In the genomic region with DNA sequence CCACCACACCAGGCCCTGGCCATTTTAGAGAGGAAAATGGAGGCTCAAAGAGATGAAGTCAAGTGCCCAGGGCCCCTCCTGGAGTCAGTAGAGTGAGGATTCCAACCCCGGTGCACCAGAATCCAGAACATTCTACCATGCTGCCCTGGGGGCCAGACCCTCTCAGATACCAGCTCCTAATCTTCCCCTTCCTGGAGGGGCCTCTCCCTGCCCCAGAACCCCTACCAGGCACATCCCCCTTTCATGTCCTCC, we compare ENCODE assay signal across 10 cellular contexts. TPM values are rescaled to one million over a fixed set of nuclear protein-coding genes. Genes with fewer than 3 reads are reported as not detected.
A peak's percentile ranks its signal among the peaks of the same experiment; 100 is the strongest.
DNase-seq lines count a peak whose midpoint lies in the region; ATAC-seq and TF ChIP-seq lines count a peak whose summit lies in the region.
"Had no signal": no experiment of that assay in that cellular context is flagged by ENCODE, and none has a peak within 500 bp of the region (broad histone marks: within the 10 kb centered on the region; RNA-seq: fewer than 3 reads in every experiment).

No MANE protein-coding gene starts in this region.

- ATAC-seq in PC-3 (no peak), GM21515 (IDR thresholded peaks at IDR 0.05; ENCODE audit: unreplicated experiment) (no peak), HG02870 (IDR thresholded peaks at IDR 0.05; ENCODE audit: unreplicated experiment) (no peak)
- no peak for ATAC-seq in effector memory CD8-positive, alpha-beta T cell (replicated peaks)

- POLR2A ChIA-PET in PC-3 (lab: Charles Lee; ENCODE audit: unreplicated experiment): interaction anchor here (0.6 kb wide), 1 partner anchor 99 kb away, joined by 5 read pairs; no protein-coding TSS in a partner anchor

- DNase-seq in PC-3 (no peak), sigmoid colon (no peak), C1 segment of cervical spinal cord (lab: John Stamatoyannopoulos, UW) (no peak), RPMI8226 (no peak)
- no peak for DNase-seq in effector memory CD8-positive, alpha-beta T cell
- DNase-seq: NCI-H1930 had no signal

- H3K79me2 ChIP-seq in PC-3 (ENCODE audit: low read length): no peaks in the 10 kb centered on the region

- no peaks in the 10 kb centered on the region for H3K9me3 ChIP-seq in BLaER1 treated with 17β-estradiol and CSF1 and Interleukin-3, amounts not matched to agents 10 nM and 100 nM (replicated peaks in 1 of 11)
- H3K9me3 ChIP-seq in PC-3 (ENCODE audit: low read length) (no peaks in the 10 kb centered on the region), sigmoid colon (no peaks in the 10 kb centered on the region)

- H3K9ac ChIP-seq in BLaER1 treated with 17β-estradiol and CSF1 and Interleukin-3, amounts not matched to agents 10 nM and 100 nM: no peak overlapping the region
- H3K9ac ChIP-seq in PC-3 (ENCODE audit: low read length): no peak overlapping the region

- BruUV-seq in PC-3 (replicated peaks; lab: Mats Ljungman, UMichigan): no TSS peak

- intact Hi-C loops in PC-3 (cut with micrococcal nuclease): loop anchor here (5.0 kb wide), 1 partner anchor 104 kb away; no protein-coding TSS in a partner anchor
- intact Hi-C loops in sigmoid colon (cut with DNase I): no loop called here

- no peaks in the 10 kb centered on the region for H3K27me3 Mint-ChIP-seq in effector memory CD8-positive, alpha-beta T cell

- peaks cover 0 to 14% (median 0%) of the 10 kb centered on the region in 11 experiments; a peak in 5 of 22 replicates for H4K20me1 ChIP-seq in BLaER1 treated with 17β-estradiol and CSF1 and Interleukin-3, amounts not matched to agents 10 nM and 100 nM
- no peaks in the 10 kb centered on the region for H4K20me1 ChIP-seq in PC-3 (ENCODE audit: low read length)

- no peaks in the 10 kb centered on the region for H3K9me3 Mint-ChIP-seq in effector memory CD8-positive, alpha-beta T cell

- H3K4me3 ChIP-seq in BLaER1 treated with 17β-estradiol and CSF1 and Interleukin-3, amounts not matched to agents 10 nM and 100 nM: no peak overlapping the region
- no peak overlapping the region for H3K4me3 ChIP-seq in PC-3 (ENCODE audit: low read length)
- H3K4me3 ChIP-seq in sigmoid colon: no peak overlapping the region

- H3K4me3 Mint-ChIP-seq in effector memory CD8-positive, alpha-beta T cell: peak overlapping the region; percentile 18 to 83

- no peak overlapping the region for H2AFZ ChIP-seq in PC-3 (ENCODE audit: low read length)

- H3K27ac Mint-ChIP-seq in effector memory CD8-positive, alpha-beta T cell: peak overlapping the region; percentile 85 to 95

- H3K36me3 Mint-ChIP-seq in effector memory CD8-positive, alpha-beta T cell (ENCODE audit: insufficient read depth): peaks cover 50% of the 10 kb centered on the region

- peaks cover 6% of the 10 kb centered on the region for H3F3A ChIP-seq in PC-3 (ENCODE audit: low read length, unreplicated experiment)

- H3K4me1 Mint-ChIP-seq in effector memory CD8-positive, alpha-beta T cell (ENCODE audit: low read depth in 2 of 2): peaks cover 49 to 52% of the 10 kb centered on the region in 2 donors

- H3K9me2 ChIP-seq in PC-3 (replicated peaks; ENCODE audit: low read length): no peaks in the 10 kb centered on the region

- WGBS in sigmoid colon, 2 donors: 96 to 100% methylated on average over 1 of the region's 1 CpG

- H3K27ac ChIP-seq in BLaER1 treated with 17β-estradiol and CSF1 and Interleukin-3, amounts not matched to agents 10 nM and 100 nM: peak overlapping the region in 4 of 11 experiments; percentile 55 to 74 (median 73); a peak in 4 of 22 replicates
- peak overlapping the region; percentile 62 for H3K27ac ChIP-seq in PC-3 (ENCODE audit: low read length)
- peak overlapping the region; percentile 66 to 80 (median 74) for H3K27ac ChIP-seq in sigmoid colon

- H3K4me1 ChIP-seq in BLaER1 treated with 17β-estradiol and CSF1 and Interleukin-3, amounts not matched to agents 10 nM and 100 nM: peaks cover 26 to 51% (median 38%) of the 10 kb centered on the region in 10 experiments
- peaks cover 16% of the 10 kb centered on the region for H3K4me1 ChIP-seq in PC-3 (ENCODE audit: insufficient read depth, low read length)
- peaks cover 0 to 30% (median 16%) of the 10 kb centered on the region in 4 donors for H3K4me1 ChIP-seq in sigmoid colon

- TF ChIP-seq POLR2A in sigmoid colon (IDR thresholded peaks at IDR 0.05): no peak

- CTCF ChIA-PET in PC-3 (lab: Charles Lee): interaction anchor here (0.6 kb wide), 1 partner anchor 89 kb away, joined by 3 read pairs; no protein-coding TSS in a partner anchor

- peak overlapping the region in 7 of 11 experiments; percentile 64 to 89 (median 77); a peak in 10 of 22 replicates for H3K4me2 ChIP-seq in BLaER1 treated with 17β-estradiol and CSF1 and Interleukin-3, amounts not matched to agents 10 nM and 100 nM
- no peak overlapping the region for H3K4me2 ChIP-seq in PC-3 (ENCODE audit: low read length)

- peaks cover 9 to 36% (median 25%) of the 10 kb centered on the region in 11 experiments for H3K36me3 ChIP-seq in BLaER1 treated with 17β-estradiol and CSF1 and Interleukin-3, amounts not matched to agents 10 nM and 100 nM
- H3K36me3 ChIP-seq in PC-3 (ENCODE audit: low read depth, low read length) (peaks cover 21% of the 10 kb centered on the region), sigmoid colon (peaks cover 0 to 28% (median 18%) of the 10 kb centered on the region in 4 donors)

- peaks cover 3 to 20% (median 18%) of the 10 kb centered on the region in 11 experiments; a peak in 20 of 22 replicates for H3K27me3 ChIP-seq in BLaER1 treated with 17β-estradiol and CSF1 and Interleukin-3, amounts not matched to agents 10 nM and 100 nM
- no peaks in the 10 kb centered on the region for H3K27me3 ChIP-seq in PC-3 (ENCODE audit: low read length)
- H3K27me3 ChIP-seq in sigmoid colon: no peaks in the 10 kb centered on the region

- TF ChIP-seq EP300 in sigmoid colon (IDR thresholded peaks at IDR 0.05): no peak

- no peak for TF ChIP-seq CTCF in PC-3 (conservative IDR thresholded peaks at IDR 0.05; ENCODE audit: low read depth, low read length)
- no peak for TF ChIP-seq CTCF in sigmoid colon (IDR thresholded peaks at IDR 0.05)

RNA-seq across cellular contexts. Expression of a gene that starts 11.1 kb away (rescaled TPM):
- total RNA-seq in PC-3 (2014; rRNA removed) (3.8 and 5.5 TPM in 2 replicates), sigmoid colon (1 to 10 TPM in 1 of 4 donors, under 1 TPM in 2, not detected in 1; 0.33 to 3.0 (median 0.54) TPM)
- polyA plus RNA-seq in sigmoid colon: 10 to 100 TPM in 1 of 3 donors, 1 to 10 TPM in 2; 5.3 to 14.3 (median 6.0) TPM

RNA-seq across cellular contexts. Expression of a gene that starts 40.1 kb away (rescaled TPM):
- total RNA-seq in PC-3 (2014; rRNA removed) (not detected in 2 replicates), sigmoid colon (not detected)
- polyA plus RNA-seq in sigmoid colon: not detected
- total RNA-seq: mononuclear cell had no signal

RNA-seq across cellular contexts. Expression of a gene that starts 55.8 kb away (rescaled TPM):
- not detected in 2 replicates for total RNA-seq in PC-3 (2014; rRNA removed)
- total RNA-seq in sigmoid colon: 1 to 10 TPM in 1 of 4 donors, not detected in 3; 3.0 TPM
- polyA plus RNA-seq in sigmoid colon: 1 to 10 TPM in 1 of 3 donors, not detected in 2; 1.2 TPM
- total RNA-seq: mononuclear cell had no signal
